In genomic region chr2:236633219-236633570, GRCh38 we compare ENCODE assay signal across 22 cellular contexts.
DNase-seq lines count a peak whose midpoint lies in the region; ATAC-seq, FAIRE-seq and TF ChIP-seq lines count a peak whose summit lies in the region.
"Had no signal": no experiment of that assay in that cellular context is flagged by ENCODE, and none has a peak within 500 bp of the region (broad histone marks: within the 10 kb centered on the region; RNA-seq: fewer than 3 reads in every experiment).

No MANE protein-coding gene starts in this region.

- no peaks in the 10 kb centered on the region for H3K4me1 ChIP-seq in OCI-LY7 (ENCODE audit: insufficient read depth, low read length, poor library complexity, severe bottlenecking)

- no peak for TF ChIP-seq CTCF in bronchial epithelial cell (IDR thresholded peaks at IDR 0.05; ENCODE audit: insufficient read depth, low read length, severe bottlenecking)
- TF ChIP-seq CTCF in type B pancreatic cell (conservative IDR thresholded peaks at IDR 0.05), result no peak
- TF ChIP-seq CTCF in OCI-LY7 (conservative IDR thresholded peaks at IDR 0.05; ENCODE audit: low read length), result no peak

- BruUV-seq in OCI-LY7 (replicated peaks; lab: Mats Ljungman, UMichigan), result no TSS peak

- no peaks in the 10 kb centered on the region for H3K27me3 ChIP-seq in bronchial epithelial cell (ENCODE audit: control insufficient read depth, insufficient read depth, low read length)
- H3K27me3 ChIP-seq: BLaER1 treated with 17β-estradiol and CSF1 and Interleukin-3, amounts not matched to agents 10 nM and 100 nM; MG63 had no signal

- H3K9me2 ChIP-seq in OCI-LY7 (ENCODE audit: insufficient read depth, low read length), result no peaks in the 10 kb centered on the region

- no peak overlapping the region for H3K4me3 ChIP-seq in bronchial epithelial cell (ENCODE audit: low read depth, low read length)
- H3K4me3 ChIP-seq in OCI-LY7 (ENCODE audit: low read depth, low read length, poor library complexity, severe bottlenecking), result no peak overlapping the region
- H3K4me3 ChIP-seq: BLaER1 treated with 17β-estradiol and CSF1 and Interleukin-3, amounts not matched to agents 10 nM and 100 nM; MG63 had no signal

- no peaks in the 10 kb centered on the region for H3K9me3 Mint-ChIP-seq in type B pancreatic cell
- H3K9me3 Mint-ChIP-seq: CD4-positive, alpha-beta T cell had no signal

- intact Hi-C loops in sciatic nerve (cut with DNase I), result no loop called here
- intact Hi-C loops in OCI-LY7 (cut with micrococcal nuclease; ENCODE audit: unreplicated experiment), result no loop called here

- POLR2A ChIA-PET in OCI-LY7 (lab: Charles Lee), result no interaction called here

- H3K27me3 Mint-ChIP-seq in type B pancreatic cell, result peaks cover 8% of the 10 kb centered on the region
- H3K27me3 Mint-ChIP-seq: CD4-positive, alpha-beta T cell had no signal

- H3K4me3 Mint-ChIP-seq in type B pancreatic cell, result no peak overlapping the region
- H3K4me3 Mint-ChIP-seq: CD4-positive, alpha-beta T cell had no signal

- H2AFZ ChIP-seq in OCI-LY7 (ENCODE audit: low read length), result no peak overlapping the region

- no peaks in the 10 kb centered on the region for H3K36me3 Mint-ChIP-seq in type B pancreatic cell

- no peaks in the 10 kb centered on the region for H3K36me3 ChIP-seq in bronchial epithelial cell (ENCODE audit: control insufficient read depth, insufficient read depth, low read length)
- no peaks in the 10 kb centered on the region for H3K36me3 ChIP-seq in OCI-LY7 (ENCODE audit: insufficient read depth, low read length)
- H3K36me3 ChIP-seq: BLaER1 treated with 17β-estradiol and CSF1 and Interleukin-3, amounts not matched to agents 10 nM and 100 nM; MG63 had no signal

- no peaks in the 10 kb centered on the region for H4K20me1 ChIP-seq in OCI-LY7 (ENCODE audit: insufficient read depth, low read length)
- H4K20me1 ChIP-seq: BLaER1 treated with 17β-estradiol and CSF1 and Interleukin-3, amounts not matched to agents 10 nM and 100 nM had no signal

- CTCF ChIA-PET in OCI-LY7 (lab: Charles Lee; ENCODE audit: unreplicated experiment), result interaction anchor here (0.6 kb wide), 1 partner anchor 42 kb away, joined by 3 read pairs; no protein-coding TSS in a partner anchor

- FAIRE-seq in bronchial epithelial cell (lab: Jason Lieb, UNC), result peak; percentile 83
- FAIRE-seq: A204.1, D721Med, GM18507 had no signal

- no peak overlapping the region for H3K27ac Mint-ChIP-seq in type B pancreatic cell
- H3K27ac Mint-ChIP-seq: CD4-positive, alpha-beta T cell had no signal

- ATAC-seq in sciatic nerve, result no peak
- no peak for ATAC-seq in GM18517 (IDR thresholded peaks at IDR 0.05; ENCODE audit: unreplicated experiment)

- DNase-seq in bronchial epithelial cell (ENCODE audit: low read depth) (no peak), islet precursor cell (peak; percentile 22), sciatic nerve (ENCODE audit: low spot score) (peak; percentile 49), type B pancreatic cell (ENCODE audit: extremely low spot score, unreplicated experiment) (peak; percentile 56), OCI-LY7 (ENCODE audit: low spot score) (no peak), hepatic stellate cell (ENCODE audit: low spot score) (no peak)
- DNase-seq: AML-193; CD4-positive, alpha-beta T cell; GOT3; HCEC 1CT; IMR-90; KG1; MG63; NCI-H2029; NCI-H526 treated with DMSO at 0.1 percent for 48 hours; SHP77 had no signal

- H3K4me1 Mint-ChIP-seq in type B pancreatic cell (ENCODE audit: unreplicated experiment), result peaks cover 16% of the 10 kb centered on the region

- H3K79me2 ChIP-seq in OCI-LY7 (ENCODE audit: insufficient read depth, low read depth, low read length), result no peaks in the 10 kb centered on the region

- H3K27ac ChIP-seq in OCI-LY7 (ENCODE audit: low read depth, low read length, poor library complexity, severe bottlenecking), result no peak overlapping the region
- H3K27ac ChIP-seq: BLaER1 treated with 17β-estradiol and CSF1 and Interleukin-3, amounts not matched to agents 10 nM and 100 nM; RWPE1 had no signal

- H3K9me3 ChIP-seq in OCI-LY7 (ENCODE audit: low read length), result no peaks in the 10 kb centered on the region
- H3K9me3 ChIP-seq: BLaER1 treated with 17β-estradiol and CSF1 and Interleukin-3, amounts not matched to agents 10 nM and 100 nM; MG63 had no signal

- H3K4me2 ChIP-seq in OCI-LY7 (ENCODE audit: low read length), result no peak overlapping the region

Comparison
In these comparisons a context has a peak if more than half of its experiments do, and no peak if none do; other contexts are left out.
1. DNase-seq: peak in islet precursor cell (single experiment), sciatic nerve (single experiment) and type B pancreatic cell (single experiment); none in bronchial epithelial cell (single experiment), OCI-LY7 (single experiment) and hepatic stellate cell (single experiment).